1 cellular context compared by ENCODE assay signal in genomic region chr15:90388462-90389182, GRCh38.
TF ChIP-seq lines count a peak whose summit lies in the region.

No MANE protein-coding gene starts in this region.

TF ChIP-seq in K562, 482 proteins besides CTCF, POLR2A, EP300 and RAD21 (continued from another document and continues in another):
- TF ChIP-seq ZNF740 (CRISPR knock-in tag; IDR thresholded peaks at IDR 0.05) (no peak), ZNF740 (tag; IDR thresholded peaks at IDR 0.05) (no peak), ESRRA (IDR thresholded peaks at IDR 0.05; ENCODE audit: borderline replicate concordance, low read depth) (no peak), SRSF1 (IDR thresholded peaks at IDR 0.05; ENCODE audit: low read depth, low read length) (no peak), SLC30A9 (CRISPR knock-in tag; IDR thresholded peaks at IDR 0.05) (no peak), ZNF609 (CRISPR knock-in tag; IDR thresholded peaks at IDR 0.05; ENCODE audit: borderline replicate concordance) (no peak), MCM2 (IDR thresholded peaks at IDR 0.05; ENCODE audit: low read depth) (no peak), E2F8 (IDR thresholded peaks at IDR 0.05; ENCODE audit: low read depth, partially characterized antibody) (no peak), RBM25 (IDR thresholded peaks at IDR 0.05; ENCODE audit: low read depth, low read length, severe bottlenecking) (no peak), TBP (optimal IDR thresholded peaks at IDR 0.05; ENCODE audit: low read depth, low read length) (peak; percentile 9), CREM (IDR thresholded peaks at IDR 0.05; ENCODE audit: low read depth) (no peak; the same call in 1 of the 2 replicates), L3MBTL2 (IDR thresholded peaks at IDR 0.05) (no peak), ZNF282 (CRISPR knock-in tag; IDR thresholded peaks at IDR 0.05) (no peak), FOS (IDR thresholded peaks at IDR 0.05; ENCODE audit: extremely low read depth, insufficient read length) (no peak), NCOA4 (IDR thresholded peaks at IDR 0.05; ENCODE audit: partially characterized antibody) (no peak), POLR2G (IDR thresholded peaks at IDR 0.05; ENCODE audit: low read depth, low read length) (peak; percentile 68), DPF2 (IDR thresholded peaks at IDR 0.05) (0 out of 2 replicates have a peak, but pooled peaks have one; percentile 17), MAFK (IDR thresholded peaks at IDR 0.05; ENCODE audit: low read length) (no peak), NONO (IDR thresholded peaks at IDR 0.05; ENCODE audit: low read depth in 2 of 2, low read length in 1 of 2) (peak in 1 of 2 experiments; percentile 48; a peak in 2 of 4 replicates), NFIX (CRISPR knock-in tag; IDR thresholded peaks at IDR 0.05; ENCODE audit: low read depth) (no peak), THAP7 (CRISPR knock-in tag; IDR thresholded peaks at IDR 0.05) (no peak), ZNF431 (CRISPR knock-in tag; IDR thresholded peaks at IDR 0.05) (no peak), SPI1 (IDR thresholded peaks at IDR 0.05; ENCODE audit: borderline replicate concordance, low read depth, low read length) (peak; percentile 97), MEIS2 (IDR thresholded peaks at IDR 0.05; ENCODE audit: partially characterized antibody) (no peak), ELF4 (CRISPR knock-in tag; IDR thresholded peaks at IDR 0.05) (no peak), ZNF551 (CRISPR knock-in tag; IDR thresholded peaks at IDR 0.05) (no peak), KDM1A (IDR thresholded peaks at IDR 0.05) (no peak; a peak in 1 of 4 replicates), ZBTB12 (CRISPR knock-in tag; IDR thresholded peaks at IDR 0.05) (no peak), PHF8 (IDR thresholded peaks at IDR 0.05; ENCODE audit: borderline replicate concordance, low read length) (peak; percentile 11; the same call in 1 of the 2 replicates), HNRNPH1 (optimal IDR thresholded peaks at IDR 0.05; ENCODE audit: low read depth, low read length) (no peak), VEZF1 (CRISPR knock-in tag; IDR thresholded peaks at IDR 0.05) (peak; percentile 13; the same call in 1 of the 2 replicates), POLR2H (tag; IDR thresholded peaks at IDR 0.05; ENCODE audit: low read depth) (0 out of 2 replicates have a peak, but pooled peaks have one; percentile 2), BDP1 (IDR thresholded peaks at IDR 0.05; ENCODE audit: insufficient read depth, insufficient read length) (no peak)
- TF ChIP-seq, protein P1, sequence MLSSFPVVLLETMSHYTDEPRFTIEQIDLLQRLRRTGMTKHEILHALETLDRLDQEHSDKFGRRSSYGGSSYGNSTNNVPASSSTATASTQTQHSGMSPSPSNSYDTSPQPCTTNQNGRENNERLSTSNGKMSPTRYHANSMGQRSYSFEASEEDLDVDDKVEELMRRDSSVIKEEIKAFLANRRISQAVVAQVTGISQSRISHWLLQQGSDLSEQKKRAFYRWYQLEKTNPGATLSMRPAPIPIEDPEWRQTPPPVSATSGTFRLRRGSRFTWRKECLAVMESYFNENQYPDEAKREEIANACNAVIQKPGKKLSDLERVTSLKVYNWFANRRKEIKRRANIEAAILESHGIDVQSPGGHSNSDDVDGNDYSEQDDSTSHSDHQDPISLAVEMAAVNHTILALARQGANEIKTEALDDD (IDR thresholded peaks at IDR 0.05) = no peak
- TF ChIP-seq, protein P2, sequence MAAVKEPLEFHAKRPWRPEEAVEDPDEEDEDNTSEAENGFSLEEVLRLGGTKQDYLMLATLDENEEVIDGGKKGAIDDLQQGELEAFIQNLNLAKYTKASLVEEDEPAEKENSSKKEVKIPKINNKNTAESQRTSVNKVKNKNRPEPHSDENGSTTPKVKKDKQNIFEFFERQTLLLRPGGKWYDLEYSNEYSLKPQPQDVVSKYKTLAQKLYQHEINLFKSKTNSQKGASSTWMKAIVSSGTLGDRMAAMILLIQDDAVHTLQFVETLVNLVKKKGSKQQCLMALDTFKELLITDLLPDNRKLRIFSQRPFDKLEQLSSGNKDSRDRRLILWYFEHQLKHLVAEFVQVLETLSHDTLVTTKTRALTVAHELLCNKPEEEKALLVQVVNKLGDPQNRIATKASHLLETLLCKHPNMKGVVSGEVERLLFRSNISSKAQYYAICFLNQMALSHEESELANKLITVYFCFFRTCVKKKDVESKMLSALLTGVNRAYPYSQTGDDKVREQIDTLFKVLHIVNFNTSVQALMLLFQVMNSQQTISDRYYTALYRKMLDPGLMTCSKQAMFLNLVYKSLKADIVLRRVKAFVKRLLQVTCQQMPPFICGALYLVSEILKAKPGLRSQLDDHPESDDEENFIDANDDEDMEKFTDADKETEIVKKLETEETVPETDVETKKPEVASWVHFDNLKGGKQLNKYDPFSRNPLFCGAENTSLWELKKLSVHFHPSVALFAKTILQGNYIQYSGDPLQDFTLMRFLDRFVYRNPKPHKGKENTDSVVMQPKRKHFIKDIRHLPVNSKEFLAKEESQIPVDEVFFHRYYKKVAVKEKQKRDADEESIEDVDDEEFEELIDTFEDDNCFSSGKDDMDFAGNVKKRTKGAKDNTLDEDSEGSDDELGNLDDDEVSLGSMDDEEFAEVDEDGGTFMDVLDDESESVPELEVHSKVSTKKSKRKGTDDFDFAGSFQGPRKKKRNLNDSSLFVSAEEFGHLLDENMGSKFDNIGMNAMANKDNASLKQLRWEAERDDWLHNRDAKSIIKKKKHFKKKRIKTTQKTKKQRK (IDR thresholded peaks at IDR 0.05; ENCODE audit: borderline replicate concordance, low read depth, low read length) = no peak
- TF ChIP-seq, protein P3, sequence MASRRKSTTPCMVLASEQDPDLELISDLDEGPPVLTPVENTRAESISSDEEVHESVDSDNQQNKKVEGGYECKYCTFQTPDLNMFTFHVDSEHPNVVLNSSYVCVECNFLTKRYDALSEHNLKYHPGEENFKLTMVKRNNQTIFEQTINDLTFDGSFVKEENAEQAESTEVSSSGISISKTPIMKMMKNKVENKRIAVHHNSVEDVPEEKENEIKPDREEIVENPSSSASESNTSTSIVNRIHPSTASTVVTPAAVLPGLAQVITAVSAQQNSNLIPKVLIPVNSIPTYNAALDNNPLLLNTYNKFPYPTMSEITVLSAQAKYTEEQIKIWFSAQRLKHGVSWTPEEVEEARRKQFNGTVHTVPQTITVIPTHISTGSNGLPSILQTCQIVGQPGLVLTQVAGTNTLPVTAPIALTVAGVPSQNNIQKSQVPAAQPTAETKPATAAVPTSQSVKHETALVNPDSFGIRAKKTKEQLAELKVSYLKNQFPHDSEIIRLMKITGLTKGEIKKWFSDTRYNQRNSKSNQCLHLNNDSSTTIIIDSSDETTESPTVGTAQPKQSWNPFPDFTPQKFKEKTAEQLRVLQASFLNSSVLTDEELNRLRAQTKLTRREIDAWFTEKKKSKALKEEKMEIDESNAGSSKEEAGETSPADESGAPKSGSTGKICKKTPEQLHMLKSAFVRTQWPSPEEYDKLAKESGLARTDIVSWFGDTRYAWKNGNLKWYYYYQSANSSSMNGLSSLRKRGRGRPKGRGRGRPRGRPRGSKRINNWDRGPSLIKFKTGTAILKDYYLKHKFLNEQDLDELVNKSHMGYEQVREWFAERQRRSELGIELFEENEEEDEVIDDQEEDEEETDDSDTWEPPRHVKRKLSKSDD (conservative IDR thresholded peaks at IDR 0.05; ENCODE audit: low read length) = no peak
